ENCODE assay signal across 8 cellular contexts in genomic region chr1:84619383-84620093, GRCh38. TPM values are rescaled to one million over a fixed set of nuclear protein-coding genes. Genes with fewer than 3 reads are reported as not detected.
DNase-seq lines count a peak whose midpoint lies in the region; ATAC-seq and TF ChIP-seq lines count a peak whose summit lies in the region.

No MANE protein-coding gene starts in this region.

- H3K4me1 Mint-ChIP-seq in endothelial cell (ENCODE audit: unreplicated experiment), result peaks cover 11% of the 10 kb centered on the region

- H3K9me3 Mint-ChIP-seq in endothelial cell (ENCODE audit: unreplicated experiment), result peaks cover 2% of the 10 kb centered on the region

- DNase-seq in AML-193 (lab: John Stamatoyannopoulos, UW), result peak; percentile 60 to 67
- DNase-seq in M059J (ENCODE audit: low read depth), result peak; percentile 98
- peak; percentile 17 for DNase-seq in activated CD4-positive, CD25-positive, alpha-beta regulatory T cell treated with anti-CD3 and anti-CD28 coated beads, Interleukin-2, amount 50 U/mL, for 16 hours (ENCODE audit: low read depth, low spot score)
- DNase-seq in endothelial cell (ENCODE audit: low spot score), result no peak
- DNase-seq in osteoblast (ENCODE audit: insufficient read length, low spot score, missing footprints), result peak; percentile 95
- DNase-seq in NCI-H1930 (lab: John Stamatoyannopoulos, UW), result no peak
- DNase-seq in D341Med (ENCODE audit: low spot score), result no peak

- peaks cover 6% of the 10 kb centered on the region for H3K27me3 Mint-ChIP-seq in endothelial cell (ENCODE audit: unreplicated experiment)

- H3K27ac Mint-ChIP-seq in endothelial cell (ENCODE audit: unreplicated experiment), result peak overlapping the region; percentile 76

- ATAC-seq in HG03025 (IDR thresholded peaks at IDR 0.05; ENCODE audit: low FRiP score, unreplicated experiment), result no peak

- H3K4me3 Mint-ChIP-seq in endothelial cell (ENCODE audit: unreplicated experiment), result peak overlapping the region; percentile 14

- H3K36me3 Mint-ChIP-seq in endothelial cell (ENCODE audit: low read depth, unreplicated experiment), result no peaks in the 10 kb centered on the region

- H3K9me3 ChIP-seq in osteoblast (ENCODE audit: low read depth, low read length), result no peaks in the 10 kb centered on the region

- H3K36me3 ChIP-seq in osteoblast (ENCODE audit: insufficient read depth, low read length), result no peaks in the 10 kb centered on the region

- H3K27me3 ChIP-seq in osteoblast (ENCODE audit: insufficient read depth, low read length), result no peaks in the 10 kb centered on the region

- H2AFZ ChIP-seq in osteoblast (ENCODE audit: low read length), result peak overlapping the region; percentile 30

- peak overlapping the region; percentile 15 for H3K4me3 ChIP-seq in osteoblast (ENCODE audit: insufficient read depth, low read length)

- peak overlapping the region; percentile 96 for H3K27ac ChIP-seq in osteoblast (ENCODE audit: low read depth, low read length)

- H3K4me2 ChIP-seq in osteoblast (ENCODE audit: insufficient read depth, low read length), result peak overlapping the region; percentile 54

- H4K20me1 ChIP-seq in osteoblast (ENCODE audit: insufficient read depth, low read length), result no peaks in the 10 kb centered on the region

- H3K4me1 ChIP-seq in osteoblast (ENCODE audit: insufficient read depth, low read length), result peaks cover 17% of the 10 kb centered on the region

- no peak for TF ChIP-seq CTCF in endothelial cell (IDR thresholded peaks at IDR 0.05; ENCODE audit: unreplicated experiment)
- TF ChIP-seq CTCF in osteoblast (IDR thresholded peaks at IDR 0.05; ENCODE audit: extremely low read depth, low read depth, low read length), result no peak

- no peaks in the 10 kb centered on the region for H3K79me2 ChIP-seq in osteoblast (ENCODE audit: insufficient read depth, low read length)

RNA-seq across cellular contexts. Expression of gene CTBS, which starts 45.3 kb away (rescaled TPM):
- total RNA-seq in M059J (2014; rRNA removed; shearing (Covaris generic)), result 28.4 and 40.2 TPM in 2 replicates
- 6.1 TPM for total RNA-seq in endothelial cell (ENCODE audit: unreplicated experiment)
- 13.0 and 18.3 TPM in 2 replicates for total RNA-seq in osteoblast

Comparison
In these comparisons a context has a peak if more than half of its experiments do, and no peak if none do; other contexts are left out.
1. DNase-seq: peak in AML-193 (2 of 2), M059J (single experiment), activated CD4-positive, CD25-positive, alpha-beta regulatory T cell treated with anti-CD3 and anti-CD28 coated beads, Interleukin-2, amount 50 U/mL, for 16 hours (single experiment) and osteoblast (single experiment); none in endothelial cell (single experiment), NCI-H1930 (0 of 2) and D341Med (single experiment).